Comparison of ENCODE assay signal across 8 cellular contexts in the genomic region with DNA sequence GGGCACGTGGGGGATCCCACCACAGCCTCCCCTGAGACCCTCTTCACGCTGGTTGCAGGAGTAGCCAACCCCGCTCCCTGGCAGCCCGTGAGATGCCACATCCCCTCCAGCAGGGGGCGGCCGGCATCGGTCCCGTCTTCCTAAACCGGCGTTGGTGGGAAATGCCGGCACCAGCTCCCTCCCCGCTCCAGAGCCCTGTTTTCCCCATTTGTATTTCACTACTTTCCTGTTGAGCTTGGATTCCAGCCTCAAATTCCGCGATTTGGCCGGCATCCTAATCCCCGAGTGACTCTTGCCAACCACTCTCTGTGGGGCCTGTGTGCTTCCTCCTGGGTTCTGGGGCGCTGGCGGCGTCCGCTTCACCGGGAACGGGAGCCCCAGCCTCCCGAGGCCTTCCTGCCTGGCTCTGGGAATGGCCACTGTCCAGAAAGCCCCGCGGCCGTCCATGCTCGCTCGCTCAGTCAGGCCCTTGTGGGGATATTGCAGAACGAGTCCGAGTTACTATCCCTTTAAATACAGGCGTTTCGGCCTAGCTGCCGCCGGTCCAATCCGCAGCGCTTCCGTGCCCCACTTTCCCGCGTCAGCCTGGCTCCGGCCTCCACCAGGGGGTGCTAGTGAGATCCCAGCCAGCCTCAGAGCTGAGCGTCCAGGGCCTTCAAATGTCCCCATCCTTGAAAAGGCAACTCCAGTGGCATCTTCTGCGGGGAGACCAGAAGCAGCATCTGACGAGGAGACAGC. TPM values are rescaled to one million over a fixed set of nuclear protein-coding genes. Genes with fewer than 3 reads are reported as not detected.
DNase-seq lines count a peak whose midpoint lies in the region; ATAC-seq and TF ChIP-seq lines count a peak whose summit lies in the region.

No MANE protein-coding gene starts in this region.

- peak overlapping the region; percentile 90 for H3K4me3 Mint-ChIP-seq in nephron progenitor cell

- H3K27me3 Mint-ChIP-seq in nephron progenitor cell (ENCODE audit: low read depth, poor library complexity), result peaks cover 44% of the 10 kb centered on the region

- TF ChIP-seq CTCF in fibroblast of the aortic adventitia (IDR thresholded peaks at IDR 0.05; ENCODE audit: insufficient read depth, low read length) (peak; percentile 96), nephron progenitor cell (IDR thresholded peaks at IDR 0.05) (peak; percentile 67)

- peak; percentile 58; the same call in 1 of the 2 replicates for TF ChIP-seq RAD21 in Ishikawa (IDR thresholded peaks at IDR 0.05; ENCODE audit: low read depth)

- peaks cover 6% of the 10 kb centered on the region for H3K4me1 Mint-ChIP-seq in nephron progenitor cell

- peak; percentile 91 for ATAC-seq in GM21529 (IDR thresholded peaks at IDR 0.05; ENCODE audit: unreplicated experiment)
- ATAC-seq in stimulated activated naive CD8-positive, alpha-beta T cell treated with anti-CD3 and anti-CD28 coated beads, Interleukin-15, Interleukin-2, amounts not matched to agents 100 U/mL and 50 U/mL, for 24 hours, result peak; percentile 93

- no peak overlapping the region for H3K27ac Mint-ChIP-seq in nephron progenitor cell

- peaks cover 5% of the 10 kb centered on the region for H3K9me3 Mint-ChIP-seq in nephron progenitor cell

- no peaks in the 10 kb centered on the region for H3K36me3 Mint-ChIP-seq in nephron progenitor cell (ENCODE audit: low read depth)

- DNase-seq in DMS53 (lab: John Stamatoyannopoulos, UW), result peak; percentile 91
- DNase-seq in activated effector memory CD4-positive, alpha-beta T cell treated with anti-CD3 and anti-CD28 coated beads, Interleukin-2, amount 50 U/mL, for 16 hours, result peak; percentile 95
- peak; percentile 84 for DNase-seq in fibroblast of the aortic adventitia (ENCODE audit: low read depth)
- peak; percentile 93 for DNase-seq in nephron progenitor cell
- DNase-seq in stimulated activated naive CD8-positive, alpha-beta T cell treated with anti-CD3 and anti-CD28 coated beads, Interleukin-15, Interleukin-2, amounts not matched to agents 100 U/mL and 50 U/mL, for 24 hours, result peak; percentile 92

- TF ChIP-seq POLR2A in Raji (IDR thresholded peaks at IDR 0.05; ENCODE audit: insufficient read depth, low read depth, low read length), result 0 out of 2 replicates have a peak, but pooled peaks have one; percentile 15

- peak overlapping the region; percentile 74 for H3K4me3 ChIP-seq in fibroblast of the aortic adventitia (ENCODE audit: low read depth, low read length)

- TF ChIP-seq EP300 in Ishikawa (IDR thresholded peaks at IDR 0.05; ENCODE audit: borderline replicate concordance), result no peak

TF ChIP-seq in Ishikawa, 13 proteins besides CTCF, POLR2A, EP300 and RAD21:
- 0 out of 2 replicates have a peak, but pooled peaks have one; percentile 43 for TF ChIP-seq YY1 (IDR thresholded peaks at IDR 0.05; ENCODE audit: low read depth)
- TF ChIP-seq CEBPB (IDR thresholded peaks at IDR 0.05), result no peak
- TF ChIP-seq MAX (IDR thresholded peaks at IDR 0.05), result peak; percentile 69
- TF ChIP-seq ZBTB7A (IDR thresholded peaks at IDR 0.05; ENCODE audit: low read depth), result peak; percentile 67; the same call in 1 of the 2 replicates
- TF ChIP-seq EGR1 (IDR thresholded peaks at IDR 0.05), result no peak
- TF ChIP-seq FOXM1 (IDR thresholded peaks at IDR 0.05; ENCODE audit: borderline replicate concordance, low read depth), result 0 out of 2 replicates have a peak, but pooled peaks have one; percentile 23
- TF ChIP-seq TEAD4 (IDR thresholded peaks at IDR 0.05), result 0 out of 2 replicates have a peak, but pooled peaks have one; percentile 20
- TF ChIP-seq NFIC (IDR thresholded peaks at IDR 0.05), result peak; percentile 15; the same call in 1 of the 2 replicates
- TF ChIP-seq CREB1 (IDR thresholded peaks at IDR 0.05; ENCODE audit: low read depth), result peak; percentile 62; the same call in 1 of the 2 replicates
- TF ChIP-seq TAF1 (IDR thresholded peaks at IDR 0.05; ENCODE audit: low read depth), result no peak
- TF ChIP-seq REST (IDR thresholded peaks at IDR 0.05; ENCODE audit: low read depth), result no peak
- TF ChIP-seq TCF12 (IDR thresholded peaks at IDR 0.05; ENCODE audit: low read depth), result peak; percentile 15; the same call in 1 of the 2 replicates
- TF ChIP-seq, protein P1, sequence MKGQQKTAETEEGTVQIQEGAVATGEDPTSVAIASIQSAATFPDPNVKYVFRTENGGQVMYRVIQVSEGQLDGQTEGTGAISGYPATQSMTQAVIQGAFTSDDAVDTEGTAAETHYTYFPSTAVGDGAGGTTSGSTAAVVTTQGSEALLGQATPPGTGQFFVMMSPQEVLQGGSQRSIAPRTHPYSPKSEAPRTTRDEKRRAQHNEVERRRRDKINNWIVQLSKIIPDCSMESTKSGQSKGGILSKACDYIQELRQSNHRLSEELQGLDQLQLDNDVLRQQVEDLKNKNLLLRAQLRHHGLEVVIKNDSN (IDR thresholded peaks at IDR 0.05), result no peak

RNA-seq across cellular contexts. Expression of gene ADAMTS17, which starts 8.1 kb away (rescaled TPM):
- total RNA-seq in fibroblast of the aortic adventitia (ENCODE audit: low replicate concordance), result 0.81 TPM in 1 of 2 replicates, not detected in the other

Comparison
In these comparisons a context has a peak if more than half of its experiments do, and no peak if none do; other contexts are left out.
1. Peak in every context shown above with its lines: DNase-seq, ATAC-seq and H3K4me3 ChIP-seq.